ENCODE assay signal across 28 cellular contexts in genomic region chr10:6520138-6520537, GRCh38. TPM values are rescaled to one million over a fixed set of nuclear protein-coding genes. Genes with fewer than 3 reads are reported as not detected.
DNase-seq lines count a peak whose midpoint lies in the region; ATAC-seq and TF ChIP-seq lines count a peak whose summit lies in the region.
"Had no signal": no experiment of that assay in that cellular context is flagged by ENCODE, and none has a peak within 500 bp of the region (broad histone marks: within the 10 kb centered on the region; RNA-seq: fewer than 3 reads in every experiment).

No MANE protein-coding gene starts in this region.

- WGBS in thyroid gland, 2 donors, result 85 to 87% methylated on average over 10 of the region's 10 CpGs

- H3K27me3 ChIP-seq in CD4-positive, alpha-beta memory T cell (ENCODE audit: insufficient read depth, low read length), result no peaks in the 10 kb centered on the region
- H3K27me3 ChIP-seq in thyroid gland, result no peaks in the 10 kb centered on the region
- H3K27me3 ChIP-seq: ascending aorta, ovary, suprapubic skin had no signal

- TF ChIP-seq CTCF in thyroid gland (IDR thresholded peaks at IDR 0.05), result no peak

- no peaks in the 10 kb centered on the region for H3K9me3 ChIP-seq in CD4-positive, alpha-beta memory T cell (ENCODE audit: control insufficient read depth in 1 of 2, low read length in 2 of 2)
- H3K9me3 ChIP-seq in thyroid gland, result no peaks in the 10 kb centered on the region
- H3K9me3 ChIP-seq: ascending aorta, ovary, suprapubic skin had no signal

- POLR2A ChIA-PET in activated CD4-positive, alpha-beta T cell treated with anti-CD3 and anti-CD28 coated beads for 36 hours (lab: Charles Lee), result no interaction called here
- POLR2A ChIA-PET in CD4-positive, alpha-beta memory T cell (lab: Charles Lee; ENCODE audit: partially characterized antibody), result interaction anchor here (0.9 kb wide), 2 partner anchors 17 to 23 kb away, joined by 3 read pairs; no protein-coding TSS in a partner anchor
- POLR2A ChIA-PET in naive thymus-derived CD8-positive, alpha-beta T cell (lab: Charles Lee), result interaction anchor here (0.5 to 4.3 kb wide), 4 partner anchors 9 to 1245 kb away, joined by 3 to 24 read pairs (median 4); partner anchors contain the start of gene PRKCQ

- no peak overlapping the region for H3K4me3 ChIP-seq in CD4-positive, alpha-beta memory T cell (ENCODE audit: low read length in 2 of 2)
- no peak overlapping the region for H3K4me3 ChIP-seq in thyroid gland (replicated peaks in 1 of 3)
- H3K4me3 ChIP-seq: ascending aorta, hepatocyte, lung, ovary, suprapubic skin had no signal

- peaks cover 74% of the 10 kb centered on the region for H3K4me1 ChIP-seq in CD4-positive, alpha-beta memory T cell (ENCODE audit: insufficient read depth, low read length)
- H3K4me1 ChIP-seq in thyroid gland, result no peaks in the 10 kb centered on the region
- H3K4me1 ChIP-seq: ascending aorta, suprapubic skin had no signal

- no peaks in the 10 kb centered on the region for H3K36me3 ChIP-seq in CD4-positive, alpha-beta memory T cell (ENCODE audit: insufficient read depth, low read length)
- no peaks in the 10 kb centered on the region for H3K36me3 ChIP-seq in thyroid gland
- H3K36me3 ChIP-seq: ascending aorta, ovary, suprapubic skin had no signal

- no peak for TF ChIP-seq POLR2A in thyroid gland (IDR thresholded peaks at IDR 0.05)

- CTCF ChIA-PET in activated CD4-positive, alpha-beta T cell treated with anti-CD3 and anti-CD28 coated beads for 36 hours (lab: Charles Lee), result interaction anchor here (0.7 to 1.9 kb wide), 4 partner anchors 10 to 831 kb away, joined by 3 to 7 read pairs (median 4); no protein-coding TSS in a partner anchor
- CTCF ChIA-PET in CD4-positive, alpha-beta memory T cell (lab: Charles Lee; ENCODE audit: partially characterized antibody), result interaction anchor here (2.0 kb wide), 1 partner anchor 11 kb away, joined by 5 read pairs; no protein-coding TSS in a partner anchor

- DNase-seq in activated CD4-positive, alpha-beta T cell treated with anti-CD3 and anti-CD28 coated beads for 36 hours, result no peak
- DNase-seq in activated CD4-positive, alpha-beta T cell treated with anti-CD3 and anti-CD28 coated beads, Interleukin-2, amount 50 U/mL, for 4 hours, result no peak
- no peak for DNase-seq in CD4-positive, alpha-beta memory T cell
- DNase-seq in activated T-helper 2 cell treated with anti-CD3 and anti-CD28 coated beads, Interferon-gamma antibody, Interleukin-2, Interleukin-4, amounts not matched to agents 10 μg/mL and 5 μg/mL and 100 μg/mL, durations not matched to agents 14 hours and 24 hours and 36 hours (ENCODE audit: low spot score), result no peak
- DNase-seq in naive thymus-derived CD8-positive, alpha-beta T cell, result no peak
- DNase-seq in NCI-H524 (lab: John Stamatoyannopoulos, UW) (no peak), thyroid gland (no peak)
- DNase-seq: activated CD4-positive, CD25-positive, alpha-beta regulatory T cell; activated CD8-positive, alpha-beta memory T cell treated with anti-CD3 and anti-CD28 coated beads for 24 hours; activated naive CD4-positive, alpha-beta T cell treated with Interleukin-2 at 50 U/mL for 16 hours; activated T-cell treated with anti-CD3 and anti-CD28 coated beads for 4 hours; left cardiac atrium; NCI-H187; NCI-H2171; nephron progenitor cell; ovary; stimulated activated CD4-positive, alpha-beta T cell treated with anti-CD3 and anti-CD28 coated beads, Interleukin-15, amount 100 ng/mL, for 24 hours; stimulated activated naive B cell treated with anti-CD40 and anti-IgM and Interleukin-4, amounts not matched to agents 10 μg/mL and 1 μg/mL and 100 μg/mL, for 72 hours; SW 1271 had no signal

- no peak overlapping the region for H3K4me3 Mint-ChIP-seq in activated CD4-positive, alpha-beta T cell treated with anti-CD3 and anti-CD28 coated beads for 36 hours
- peak overlapping the region in 7 of 8 donors; percentile 6 to 78 (median 34) for H3K4me3 Mint-ChIP-seq in CD4-positive, alpha-beta memory T cell
- H3K4me3 Mint-ChIP-seq in activated T-helper 2 cell treated with anti-CD3 and anti-CD28 coated beads, Interferon-gamma antibody, Interleukin-2, Interleukin-4, amounts not matched to agents 10 μg/mL and 5 μg/mL and 100 μg/mL, durations not matched to agents 14 hours and 24 hours and 36 hours (ENCODE audit: low read depth), result peak overlapping the region; percentile 0
- peak overlapping the region in 7 of 10 donors; percentile 0 to 40 (median 22) for H3K4me3 Mint-ChIP-seq in naive thymus-derived CD8-positive, alpha-beta T cell
- H3K4me3 Mint-ChIP-seq: CD14-positive monocyte; IgD-negative memory B cell; nephron progenitor cell; stimulated activated naive B cell treated with anti-CD40 and anti-IgM and Interleukin-4, amounts not matched to agents 10 μg/mL and 1 μg/mL and 100 μg/mL, for 72 hours had no signal

- H3K27ac Mint-ChIP-seq in activated CD4-positive, alpha-beta T cell treated with anti-CD3 and anti-CD28 coated beads for 36 hours, result peak overlapping the region; percentile 89
- H3K27ac Mint-ChIP-seq in CD4-positive, alpha-beta memory T cell, result peak overlapping the region in 6 of 7 donors; percentile 7 to 94 (median 67)
- peak overlapping the region; percentile 14 for H3K27ac Mint-ChIP-seq in activated T-helper 2 cell treated with anti-CD3 and anti-CD28 coated beads, Interferon-gamma antibody, Interleukin-2, Interleukin-4, amounts not matched to agents 10 μg/mL and 5 μg/mL and 100 μg/mL, durations not matched to agents 14 hours and 24 hours and 36 hours
- H3K27ac Mint-ChIP-seq in naive thymus-derived CD8-positive, alpha-beta T cell, result peak overlapping the region; percentile 2 to 83 (median 46)
- H3K27ac Mint-ChIP-seq: CD14-positive monocyte; IgD-negative memory B cell; nephron progenitor cell; stimulated activated naive B cell treated with anti-CD40 and anti-IgM and Interleukin-4, amounts not matched to agents 10 μg/mL and 1 μg/mL and 100 μg/mL, for 72 hours had no signal

- H3K4me1 Mint-ChIP-seq in activated CD4-positive, alpha-beta T cell treated with anti-CD3 and anti-CD28 coated beads for 36 hours, result peaks cover 72% of the 10 kb centered on the region
- peaks cover 61 to 88% (median 75%) of the 10 kb centered on the region in 4 donors for H3K4me1 Mint-ChIP-seq in CD4-positive, alpha-beta memory T cell
- H3K4me1 Mint-ChIP-seq in activated T-helper 2 cell treated with anti-CD3 and anti-CD28 coated beads, Interferon-gamma antibody, Interleukin-2, Interleukin-4, amounts not matched to agents 10 μg/mL and 5 μg/mL and 100 μg/mL, durations not matched to agents 14 hours and 24 hours and 36 hours (ENCODE audit: low read depth), result peaks cover 69% of the 10 kb centered on the region
- peaks cover 47 to 80% (median 78%) of the 10 kb centered on the region in 4 donors for H3K4me1 Mint-ChIP-seq in naive thymus-derived CD8-positive, alpha-beta T cell

- H3K9me3 Mint-ChIP-seq in activated CD4-positive, alpha-beta T cell treated with anti-CD3 and anti-CD28 coated beads for 36 hours (ENCODE audit: low read depth), result no peaks in the 10 kb centered on the region
- H3K9me3 Mint-ChIP-seq in CD4-positive, alpha-beta memory T cell, result no peaks in the 10 kb centered on the region
- no peaks in the 10 kb centered on the region for H3K9me3 Mint-ChIP-seq in activated T-helper 2 cell treated with anti-CD3 and anti-CD28 coated beads, Interferon-gamma antibody, Interleukin-2, Interleukin-4, amounts not matched to agents 10 μg/mL and 5 μg/mL and 100 μg/mL, durations not matched to agents 14 hours and 24 hours and 36 hours
- no peaks in the 10 kb centered on the region for H3K9me3 Mint-ChIP-seq in naive thymus-derived CD8-positive, alpha-beta T cell
- H3K9me3 Mint-ChIP-seq: CD14-positive monocyte; IgD-negative memory B cell; nephron progenitor cell; stimulated activated naive B cell treated with anti-CD40 and anti-IgM and Interleukin-4, amounts not matched to agents 10 μg/mL and 1 μg/mL and 100 μg/mL, for 72 hours had no signal

- intact Hi-C loops in activated CD4-positive, alpha-beta T cell treated with anti-CD3 and anti-CD28 coated beads for 36 hours (cut with DNase I, micrococcal nuclease), result no loop called here
- intact Hi-C loops in CD4-positive, alpha-beta memory T cell (cut with micrococcal nuclease), result no loop called here
- intact Hi-C loops in activated T-helper 2 cell treated with anti-CD3 and anti-CD28 coated beads, Interferon-gamma antibody, Interleukin-2, Interleukin-4, amounts not matched to agents 10 μg/mL and 5 μg/mL and 100 μg/mL, durations not matched to agents 14 hours and 24 hours and 36 hours (cut with micrococcal nuclease), result no loop called here
- intact Hi-C loops in thyroid gland (cut with DNase I), result no loop called here

- H3K27me3 Mint-ChIP-seq in activated CD4-positive, alpha-beta T cell treated with anti-CD3 and anti-CD28 coated beads for 36 hours, result no peaks in the 10 kb centered on the region
- H3K27me3 Mint-ChIP-seq in CD4-positive, alpha-beta memory T cell, result no peaks in the 10 kb centered on the region
- no peaks in the 10 kb centered on the region for H3K27me3 Mint-ChIP-seq in activated T-helper 2 cell treated with anti-CD3 and anti-CD28 coated beads, Interferon-gamma antibody, Interleukin-2, Interleukin-4, amounts not matched to agents 10 μg/mL and 5 μg/mL and 100 μg/mL, durations not matched to agents 14 hours and 24 hours and 36 hours (ENCODE audit: low read depth)
- no peaks in the 10 kb centered on the region for H3K27me3 Mint-ChIP-seq in naive thymus-derived CD8-positive, alpha-beta T cell

- peaks cover 8% of the 10 kb centered on the region for H3K36me3 Mint-ChIP-seq in activated CD4-positive, alpha-beta T cell treated with anti-CD3 and anti-CD28 coated beads for 36 hours (ENCODE audit: low read depth)
- peaks cover 31 to 50% of the 10 kb centered on the region in 2 donors for H3K36me3 Mint-ChIP-seq in CD4-positive, alpha-beta memory T cell
- H3K36me3 Mint-ChIP-seq in activated T-helper 2 cell treated with anti-CD3 and anti-CD28 coated beads, Interferon-gamma antibody, Interleukin-2, Interleukin-4, amounts not matched to agents 10 μg/mL and 5 μg/mL and 100 μg/mL, durations not matched to agents 14 hours and 24 hours and 36 hours (ENCODE audit: low read depth), result peaks cover 56% of the 10 kb centered on the region
- peaks cover 0 to 43% (median 8%) of the 10 kb centered on the region in 3 donors for H3K36me3 Mint-ChIP-seq in naive thymus-derived CD8-positive, alpha-beta T cell
- H3K36me3 Mint-ChIP-seq: CD14-positive monocyte; IgD-negative memory B cell; stimulated activated naive B cell treated with anti-CD40 and anti-IgM and Interleukin-4, amounts not matched to agents 10 μg/mL and 1 μg/mL and 100 μg/mL, for 72 hours had no signal

- ATAC-seq in activated CD4-positive, alpha-beta T cell treated with anti-CD3 and anti-CD28 coated beads for 36 hours, result no peak
- ATAC-seq in naive thymus-derived CD8-positive, alpha-beta T cell, result no peak
- ATAC-seq in GM21529 (IDR thresholded peaks at IDR 0.05; ENCODE audit: unreplicated experiment), result no peak
- ATAC-seq: left cardiac atrium had no signal

- no peak overlapping the region for H3K27ac ChIP-seq in CD4-positive, alpha-beta memory T cell (ENCODE audit: low read depth, low read length)
- H3K27ac ChIP-seq in thyroid gland, result no peak overlapping the region
- H3K27ac ChIP-seq: ascending aorta, hepatocyte, ovary, suprapubic skin had no signal

RNA-seq across cellular contexts. Expression of gene PRKCQ, which starts 59.9 kb away (rescaled TPM):
- 10 to 100 TPM; 32.9 to 39.0 TPM for total RNA-seq in activated CD4-positive, alpha-beta T cell treated with anti-CD3 and anti-CD28 coated beads for 36 hours
- 10 to 100 TPM; 70.5 to 71.5 TPM for total RNA-seq in CD4-positive, alpha-beta memory T cell
- 10 to 100 TPM; 45.0 to 77.1 TPM for polyA plus RNA-seq in CD4-positive, alpha-beta memory T cell
- total RNA-seq in activated T-helper 2 cell treated with anti-CD3 and anti-CD28 coated beads, Interferon-gamma antibody, Interleukin-2, Interleukin-4, amounts not matched to agents 10 μg/mL and 5 μg/mL and 100 μg/mL, durations not matched to agents 14 hours and 24 hours and 36 hours, result 40.0 and 40.8 TPM in 2 replicates
- total RNA-seq in naive thymus-derived CD8-positive, alpha-beta T cell, result 10 to 100 TPM; 59.3 to 60.0 TPM
- 10 to 100 TPM; 30.9 to 51.6 (median 37.6) TPM for polyA plus RNA-seq in naive thymus-derived CD8-positive, alpha-beta T cell
- 10 to 100 TPM; 24.2 to 45.7 (median 34.5) TPM for total RNA-seq in thyroid gland
- total RNA-seq: A172, ascending aorta, RPMI7951 had no signal

Comparison
In these comparisons a context has a peak if more than half of its experiments do, and no peak if none do; other contexts are left out.
1. H3K27ac Mint-ChIP-seq: peak in every context shown above with its lines; median percentile 89 in activated CD4-positive, alpha-beta T cell treated with anti-CD3 and anti-CD28 coated beads for 36 hours; 67 in CD4-positive, alpha-beta memory T cell; 46 in naive thymus-derived CD8-positive, alpha-beta T cell; 14 in activated T-helper 2 cell treated with anti-CD3 and anti-CD28 coated beads, Interferon-gamma antibody, Interleukin-2, Interleukin-4, amounts not matched to agents 10 μg/mL and 5 μg/mL and 100 μg/mL, durations not matched to agents 14 hours and 24 hours and 36 hours.